In genomic region chr5:177537389-177538361, GRCh38 we compare ENCODE assay signal across 12 cellular contexts. TPM values are rescaled to one million over a fixed set of nuclear protein-coding genes. Genes with fewer than 3 reads are reported as not detected.
A peak's percentile ranks its signal among the peaks of the same experiment; 100 is the strongest.
DNase-seq lines count a peak whose midpoint lies in the region; ATAC-seq, FAIRE-seq and TF ChIP-seq lines count a peak whose summit lies in the region.
"Had no signal": no experiment of that assay in that cellular context is flagged by ENCODE, and none has a peak within 500 bp of the region (broad histone marks: within the 10 kb centered on the region; RNA-seq: fewer than 3 reads in every experiment).

No MANE protein-coding gene starts in this region.

- H3K9me3 ChIP-seq in A549 (no peaks in the 10 kb centered on the region), muscle layer of colon (ENCODE audit: low read length) (no peaks in the 10 kb centered on the region), neuronal stem cell (replicated peaks in 1 of 2; ENCODE audit: control insufficient read depth in 2 of 2, insufficient read depth in 1 of 2, low read depth in 1 of 2, low read length in 2 of 2) (no peaks in the 10 kb centered on the region)

- no peak overlapping the region for H2BK120ac ChIP-seq in neuronal stem cell (ENCODE audit: low read depth, low read length)

- H3K18ac ChIP-seq in neuronal stem cell (ENCODE audit: low read length), result no peak overlapping the region

- H3K27me3 Mint-ChIP-seq in endothelial cell (ENCODE audit: unreplicated experiment), result peaks cover 4% of the 10 kb centered on the region

- H3K36me3 Mint-ChIP-seq in endothelial cell (ENCODE audit: low read depth, unreplicated experiment), result peaks cover 25% of the 10 kb centered on the region

- no peak overlapping the region for H2BK5ac ChIP-seq in neuronal stem cell (ENCODE audit: low read length)

- H3K4me1 Mint-ChIP-seq in endothelial cell (ENCODE audit: unreplicated experiment), result peaks cover 5% of the 10 kb centered on the region
- H3K4me1 Mint-ChIP-seq: H9 had no signal

- ATAC-seq in A549, result peak; percentile 81 to 96

- H3K4me1 ChIP-seq in A549, result peaks cover 26% of the 10 kb centered on the region
- H3K4me1 ChIP-seq in muscle layer of colon (ENCODE audit: insufficient read depth, low read length), result peaks cover 46% of the 10 kb centered on the region
- peaks cover 0 to 2% of the 10 kb centered on the region in 2 donors for H3K4me1 ChIP-seq in neuronal stem cell (ENCODE audit: control insufficient read depth in 2 of 2, insufficient read depth in 1 of 2, low read depth in 1 of 2, low read length in 2 of 2)

- H2BK15ac ChIP-seq in neuronal stem cell (ENCODE audit: low read length), result no peak overlapping the region

- H3K27ac ChIP-seq in A549 (peak overlapping the region; percentile 9 to 76; a peak in 4 of 6 replicates), muscle layer of colon (ENCODE audit: low read depth, low read length) (peak overlapping the region; percentile 39), neuronal stem cell (replicated peaks; ENCODE audit: low read length) (no peak overlapping the region)

- no peak overlapping the region for H3K4ac ChIP-seq in neuronal stem cell (ENCODE audit: low read length)

- H3K36me3 ChIP-seq in muscle layer of colon (ENCODE audit: insufficient read depth, low read length), result peaks cover 34% of the 10 kb centered on the region
- peaks cover 29 to 88% of the 10 kb centered on the region in 2 donors for H3K36me3 ChIP-seq in neuronal stem cell (replicated peaks in 1 of 2; ENCODE audit: control insufficient read depth in 2 of 2, insufficient read depth in 2 of 2, low read length in 2 of 2)

- peaks cover 2% of the 10 kb centered on the region for H3K79me1 ChIP-seq in neuronal stem cell (ENCODE audit: low read depth, low read length)

- no peak overlapping the region for H4K8ac ChIP-seq in neuronal stem cell (ENCODE audit: low read depth, low read length)

- no peak overlapping the region for H2BK12ac ChIP-seq in neuronal stem cell (ENCODE audit: low read length)

- TF ChIP-seq EP300 in A549 (IDR thresholded peaks at IDR 0.05), result no peak

- peak overlapping the region; percentile 58 for H3K4me2 ChIP-seq in A549
- no peak overlapping the region for H3K4me2 ChIP-seq in neuronal stem cell (ENCODE audit: insufficient read depth, low read length, poor library complexity, severe bottlenecking)

- peak overlapping the region; percentile 23 for H3K27ac Mint-ChIP-seq in endothelial cell (ENCODE audit: unreplicated experiment)

- CTCF ChIA-PET in A549 (lab: Yijun Ruan, JAX), result interaction anchor here (0.6 to 4.1 kb wide), 6 partner anchors 9 to 70 kb away, joined by 3 to 24 read pairs (median 4); partner anchors contain the start of gene TMED9

- TF ChIP-seq POLR2A in A549 (IDR thresholded peaks at IDR 0.05; ENCODE audit: low read length), result no peak

- WGBS in A549 (ENCODE audit: missing lambda C conversion rate), result 22% methylated on average over 15 of the region's 15 CpGs
- WGBS in neuronal stem cell (ENCODE audit: extremely low coverage in 2 of 2, insufficient read length in 2 of 2, insufficient replicate concordance in 1 of 2), 2 donors, result no CpG with 5 or more reads among the region's 15 CpGs

- H3K23ac ChIP-seq in neuronal stem cell (ENCODE audit: low read depth, low read length, poor library complexity), result no peak overlapping the region

- H4K91ac ChIP-seq in neuronal stem cell (ENCODE audit: low read depth, low read length, poor library complexity), result no peak overlapping the region

- no peaks in the 10 kb centered on the region for H3K9me3 Mint-ChIP-seq in endothelial cell (ENCODE audit: unreplicated experiment)
- H3K9me3 Mint-ChIP-seq: H9 had no signal

- H3K4me3 Mint-ChIP-seq in endothelial cell (ENCODE audit: unreplicated experiment), result peak overlapping the region; percentile 37
- H3K4me3 Mint-ChIP-seq: H9 had no signal

- no peak for TF ChIP-seq RAD21 in A549 (conservative IDR thresholded peaks at IDR 0.05 in 1 of 2, IDR thresholded peaks at IDR 0.05 in 1 of 2)

- H2AK5ac ChIP-seq in neuronal stem cell (ENCODE audit: low read depth, low read length), result no peak overlapping the region

- POLR2A ChIA-PET in A549 (lab: Yijun Ruan, JAX), result interaction anchor here (0.8 to 1.2 kb wide), 4 partner anchors 9 to 62 kb away, joined by 3 to 6 read pairs (median 3); partner anchors contain the start of genes B4GALT7 and TMED9

- H3K27me3 ChIP-seq in muscle layer of colon (ENCODE audit: control insufficient read depth in 1 of 2, insufficient read depth in 2 of 2, low read length in 2 of 2) (no peaks in the 10 kb centered on the region), neuronal stem cell (ENCODE audit: control insufficient read depth in 3 of 3, insufficient read depth in 3 of 3, low read depth in 1 of 3, low read length in 3 of 3) (no peaks in the 10 kb centered on the region)

- DNase-seq in A549 (ENCODE audit: low read depth in 1 of 2, low spot score in 1 of 2) (peak; percentile 61 to 65), LNCaP clone FGC (ENCODE audit: low read depth) (peak; percentile 94), endothelial cell (ENCODE audit: low spot score) (no peak), NCI-H2171 (lab: John Stamatoyannopoulos, UW) (no peak), Kasumi-1 (lab: John Stamatoyannopoulos, UW) (no peak), DMS79 (lab: John Stamatoyannopoulos, UW) (no peak), neuronal stem cell (ENCODE audit: low spot score) (no peak)
- DNase-seq: activated CD4-positive, alpha-beta T cell treated with anti-CD3 and anti-CD28 coated beads, Interleukin-2, amount 50 U/mL, for 48 hours; COR-L47; H9; NCI-H2029 treated with DMSO at 0.1 percent for 48 hours had no signal

- H2AFZ ChIP-seq in neuronal stem cell (ENCODE audit: low read length), result no peak overlapping the region

- H3K9ac ChIP-seq in muscle layer of colon (ENCODE audit: low read length) (no peak overlapping the region), neuronal stem cell (ENCODE audit: low read depth, low read length, poor library complexity) (no peak overlapping the region)

- H3K4me3 ChIP-seq in A549 (no peak overlapping the region), LNCaP clone FGC (ENCODE audit: low read depth, low read length) (peak overlapping the region; percentile 14), muscle layer of colon (ENCODE audit: low read depth in 1 of 2, low read length in 2 of 2) (no peak overlapping the region), neuronal stem cell (ENCODE audit: low read length in 2 of 2) (no peak overlapping the region)

- no peak for FAIRE-seq in A549 (lab: Jason Lieb, UNC)

- TF ChIP-seq CTCF in A549 (IDR thresholded peaks at IDR 0.05), result no peak
- TF ChIP-seq CTCF in LNCaP clone FGC (IDR thresholded peaks at IDR 0.05; ENCODE audit: control insufficient read depth, extremely low read depth, insufficient read depth), result no peak
- TF ChIP-seq CTCF in endothelial cell (IDR thresholded peaks at IDR 0.05; ENCODE audit: unreplicated experiment), result no peak

- no peak overlapping the region for H3K14ac ChIP-seq in neuronal stem cell (ENCODE audit: low read length)

TF ChIP-seq in A549, 52 proteins besides CTCF, POLR2A, EP300 and RAD21 (continues in another document):
- TF ChIP-seq EHMT2 (IDR thresholded peaks at IDR 0.05; ENCODE audit: low read depth), result no peak
- TF ChIP-seq MAFK (IDR thresholded peaks at IDR 0.05; ENCODE audit: partially characterized antibody), result peak; percentile 29
- no peak for TF ChIP-seq HOXB13 (CRISPR knock-in tag; IDR thresholded peaks at IDR 0.05; ENCODE audit: low read depth)

RNA-seq across cellular contexts. Expression of gene FAM193B, which starts 16.7 kb away (rescaled TPM):
- polyA plus RNA-seq in A549 (2011; rRNA removed) (19.4 and 23.0 TPM in 2 replicates), A549 (2017; fragmentation: RNase III; extraction: RNeasy Plus Mini Kit Qiagen cat#74134 plus additional on column Dnase treatment) (24.9 to 31.9 TPM (median 28.9 TPM) in 3 replicates)
- polyA plus RNA-seq in A549 (2012; cell fraction: cytosol; rRNA removed), result 29.5 and 29.6 TPM in 2 replicates
- polyA plus RNA-seq in A549 (2012; cell fraction: nucleus; rRNA removed), result 184 and 207 TPM in 2 replicates
- polyA minus RNA-seq in A549 (2011; rRNA and poly(A)+ RNA removed), result 10.5 and 18.4 TPM in 2 replicates
- total RNA-seq in endothelial cell (ENCODE audit: unreplicated experiment), result 97.6 TPM
- 58.6 TPM for polyA plus RNA-seq in neuronal stem cell (2013, experiment 1 of 2)
- polyA plus RNA-seq in neuronal stem cell (2013, experiment 2 of 2), result 63.2 TPM

RNA-seq across cellular contexts. Expression of gene DDX41, which starts 20.9 kb away (rescaled TPM):
- polyA plus RNA-seq in A549 (2011; rRNA removed), result 87.7 and 90.7 TPM in 2 replicates
- 180 and 211 TPM in 2 replicates for polyA plus RNA-seq in A549 (2012; cell fraction: cytosol; rRNA removed)
- polyA plus RNA-seq in A549 (2012; cell fraction: nucleus; rRNA removed), result 290 and 366 TPM in 2 replicates
- polyA plus RNA-seq in A549 (2017; fragmentation: RNase III; extraction: RNeasy Plus Mini Kit Qiagen cat#74134 plus additional on column Dnase treatment), result 121 to 177 TPM (median 172 TPM) in 3 replicates
- polyA minus RNA-seq in A549 (2011; rRNA and poly(A)+ RNA removed), result 65.9 and 74.8 TPM in 2 replicates
- 125 TPM for total RNA-seq in endothelial cell (ENCODE audit: unreplicated experiment)
- 67.4 TPM for polyA plus RNA-seq in neuronal stem cell (2013, experiment 1 of 2)
- polyA plus RNA-seq in neuronal stem cell (2013, experiment 2 of 2), result 68.2 TPM

RNA-seq across cellular contexts. Expression of gene DOK3, which starts 28.0 kb away (rescaled TPM):
- polyA plus RNA-seq in A549 (2011; rRNA removed) (1.3 and 1.8 TPM in 2 replicates), A549 (2017; fragmentation: RNase III; extraction: RNeasy Plus Mini Kit Qiagen cat#74134 plus additional on column Dnase treatment) (7.1 to 9.1 TPM (median 7.4 TPM) in 3 replicates)
- 2.9 and 4.2 TPM in 2 replicates for polyA plus RNA-seq in A549 (2012; cell fraction: cytosol; rRNA removed)
- polyA plus RNA-seq in A549 (2012; cell fraction: nucleus; rRNA removed), result 26.3 and 29.7 TPM in 2 replicates
- polyA minus RNA-seq in A549 (2011; rRNA and poly(A)+ RNA removed), result 0.54 and 2.0 TPM in 2 replicates
- 51.4 TPM for total RNA-seq in endothelial cell (ENCODE audit: unreplicated experiment)
- 1.2 TPM for polyA plus RNA-seq in neuronal stem cell (2013, experiment 1 of 2)
- polyA plus RNA-seq in neuronal stem cell (2013, experiment 2 of 2), result 1.2 TPM

RNA-seq across cellular contexts. Expression of gene PDLIM7, which starts 40.3 kb away (rescaled TPM):
- polyA plus RNA-seq in A549 (2011; rRNA removed) (26.1 and 30.7 TPM in 2 replicates), A549 (2017; fragmentation: RNase III; extraction: RNeasy Plus Mini Kit Qiagen cat#74134 plus additional on column Dnase treatment) (120 to 141 TPM (median 124 TPM) in 3 replicates)
- 91.5 and 139 TPM in 2 replicates for polyA plus RNA-seq in A549 (2012; cell fraction: cytosol; rRNA removed)
- 252 and 329 TPM in 2 replicates for polyA plus RNA-seq in A549 (2012; cell fraction: nucleus; rRNA removed)
- 22.0 and 27.9 TPM in 2 replicates for polyA minus RNA-seq in A549 (2011; rRNA and poly(A)+ RNA removed)
- total RNA-seq in endothelial cell (ENCODE audit: unreplicated experiment), result 238 TPM
- polyA plus RNA-seq in neuronal stem cell (2013, experiment 1 of 2), result 206 TPM
- polyA plus RNA-seq in neuronal stem cell (2013, experiment 2 of 2), result 193 TPM

RNA-seq across cellular contexts. Expression of gene TMED9, which starts 54.3 kb away (rescaled TPM):
- polyA plus RNA-seq in A549 (2011; rRNA removed) (168 and 212 TPM in 2 replicates), A549 (2017; fragmentation: RNase III; extraction: RNeasy Plus Mini Kit Qiagen cat#74134 plus additional on column Dnase treatment) (218 to 239 TPM (median 236 TPM) in 3 replicates)
- polyA plus RNA-seq in A549 (2012; cell fraction: cytosol; rRNA removed), result 202 and 215 TPM in 2 replicates
- 186 and 187 TPM in 2 replicates for polyA plus RNA-seq in A549 (2012; cell fraction: nucleus; rRNA removed)
- polyA minus RNA-seq in A549 (2011; rRNA and poly(A)+ RNA removed), result 124 and 144 TPM in 2 replicates
- 271 TPM for total RNA-seq in endothelial cell (ENCODE audit: unreplicated experiment)
- polyA plus RNA-seq in neuronal stem cell (2013, experiment 1 of 2), result 63.0 TPM
- polyA plus RNA-seq in neuronal stem cell (2013, experiment 2 of 2), result 62.9 TPM

Comparison
In these comparisons a context has a peak if more than half of its experiments do, and no peak if none do; other contexts are left out.
1. DNase-seq: peak in A549 (2 of 2) and LNCaP clone FGC (single experiment); none in endothelial cell (single experiment), NCI-H2171 (single experiment), Kasumi-1 (0 of 2), DMS79 (single experiment) and neuronal stem cell (single experiment).